1 cellular context compared by ENCODE assay signal in the genomic region with DNA sequence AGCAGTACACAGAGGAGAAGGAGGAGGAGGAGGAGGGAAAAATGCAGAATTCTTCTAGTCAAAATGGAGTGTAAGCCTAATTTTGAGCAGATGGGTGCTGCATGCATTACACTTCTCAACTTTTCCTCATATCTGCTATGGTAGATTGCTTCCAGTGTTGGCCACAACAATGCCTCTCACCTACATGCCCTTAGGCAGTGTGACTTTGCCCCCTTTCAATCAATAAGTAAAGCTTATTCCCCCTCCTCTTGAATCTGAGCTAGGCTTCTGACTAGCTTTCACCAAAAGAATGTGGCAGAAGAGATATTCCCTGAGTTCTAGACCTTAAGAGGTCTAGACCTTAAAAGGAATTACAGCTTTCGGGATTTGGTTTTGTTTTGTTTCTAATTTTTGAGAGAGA.
A peak's percentile ranks its signal among the peaks of the same experiment; 100 is the strongest.
TF ChIP-seq lines count a peak whose summit lies in the region.

No MANE protein-coding gene starts in this region.

TF ChIP-seq in HepG2, 621 proteins besides CTCF, POLR2A, EP300 and RAD21 (continued from another document):
- TF ChIP-seq ZNF781 (CRISPR knock-in tag; IDR thresholded peaks at IDR 0.05; ENCODE audit: borderline replicate concordance, not compliant biosample characterization) (no peak), ZSCAN12 (CRISPR knock-in tag; IDR thresholded peaks at IDR 0.05) (no peak), XRCC5 (optimal IDR thresholded peaks at IDR 0.05; ENCODE audit: low read length) (no peak), MAF1 (CRISPR knock-in tag; IDR thresholded peaks at IDR 0.05; ENCODE audit: borderline replicate concordance) (no peak), NFKBIZ (CRISPR knock-in tag; IDR thresholded peaks at IDR 0.05) (no peak), EHMT2 (IDR thresholded peaks at IDR 0.05; ENCODE audit: borderline replicate concordance, low read depth, low read length) (peak; percentile 51; the same call in 1 of the 2 replicates), CREBL2 (CRISPR knock-in tag; IDR thresholded peaks at IDR 0.05; ENCODE audit: borderline replicate concordance) (no peak), YEATS4 (CRISPR knock-in tag; IDR thresholded peaks at IDR 0.05; ENCODE audit: borderline replicate concordance) (no peak), KLF12 (CRISPR knock-in tag; IDR thresholded peaks at IDR 0.05; ENCODE audit: borderline replicate concordance) (no peak; the same call in 1 of the 2 replicates), KAT2B (IDR thresholded peaks at IDR 0.05; ENCODE audit: borderline replicate concordance, low read depth, low read length) (no peak), TOE1 (CRISPR knock-in tag; IDR thresholded peaks at IDR 0.05) (no peak), ZSCAN20 (CRISPR knock-in tag; IDR thresholded peaks at IDR 0.05; ENCODE audit: borderline replicate concordance) (no peak), SP2 (CRISPR knock-in tag; IDR thresholded peaks at IDR 0.05) (no peak), NFRKB (IDR thresholded peaks at IDR 0.05) (no peak), ASH2L (IDR thresholded peaks at IDR 0.05; ENCODE audit: insufficient read length, low read depth, low read length) (peak; percentile 28)
- TF ChIP-seq, protein P1, sequence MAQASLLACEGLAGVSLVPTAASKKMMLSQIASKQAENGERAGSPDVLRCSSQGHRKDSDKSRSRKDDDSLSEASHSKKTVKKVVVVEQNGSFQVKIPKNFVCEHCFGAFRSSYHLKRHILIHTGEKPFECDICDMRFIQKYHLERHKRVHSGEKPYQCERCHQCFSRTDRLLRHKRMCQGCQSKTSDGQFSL (CRISPR knock-in tag; IDR thresholded peaks at IDR 0.05) = no peak
- TF ChIP-seq, protein P2, sequence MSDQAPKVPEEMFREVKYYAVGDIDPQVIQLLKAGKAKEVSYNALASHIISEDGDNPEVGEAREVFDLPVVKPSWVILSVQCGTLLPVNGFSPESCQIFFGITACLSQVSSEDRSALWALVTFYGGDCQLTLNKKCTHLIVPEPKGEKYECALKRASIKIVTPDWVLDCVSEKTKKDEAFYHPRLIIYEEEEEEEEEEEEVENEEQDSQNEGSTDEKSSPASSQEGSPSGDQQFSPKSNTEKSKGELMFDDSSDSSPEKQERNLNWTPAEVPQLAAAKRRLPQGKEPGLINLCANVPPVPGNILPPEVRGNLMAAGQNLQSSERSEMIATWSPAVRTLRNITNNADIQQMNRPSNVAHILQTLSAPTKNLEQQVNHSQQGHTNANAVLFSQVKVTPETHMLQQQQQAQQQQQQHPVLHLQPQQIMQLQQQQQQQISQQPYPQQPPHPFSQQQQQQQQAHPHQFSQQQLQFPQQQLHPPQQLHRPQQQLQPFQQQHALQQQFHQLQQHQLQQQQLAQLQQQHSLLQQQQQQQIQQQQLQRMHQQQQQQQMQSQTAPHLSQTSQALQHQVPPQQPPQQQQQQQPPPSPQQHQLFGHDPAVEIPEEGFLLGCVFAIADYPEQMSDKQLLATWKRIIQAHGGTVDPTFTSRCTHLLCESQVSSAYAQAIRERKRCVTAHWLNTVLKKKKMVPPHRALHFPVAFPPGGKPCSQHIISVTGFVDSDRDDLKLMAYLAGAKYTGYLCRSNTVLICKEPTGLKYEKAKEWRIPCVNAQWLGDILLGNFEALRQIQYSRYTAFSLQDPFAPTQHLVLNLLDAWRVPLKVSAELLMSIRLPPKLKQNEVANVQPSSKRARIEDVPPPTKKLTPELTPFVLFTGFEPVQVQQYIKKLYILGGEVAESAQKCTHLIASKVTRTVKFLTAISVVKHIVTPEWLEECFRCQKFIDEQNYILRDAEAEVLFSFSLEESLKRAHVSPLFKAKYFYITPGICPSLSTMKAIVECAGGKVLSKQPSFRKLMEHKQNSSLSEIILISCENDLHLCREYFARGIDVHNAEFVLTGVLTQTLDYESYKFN (CRISPR knock-in tag; conservative IDR thresholded peaks at IDR 0.05) = peak; percentile 69
